ENCODE assay signal across 25 cellular contexts in genomic region chr4:72118017-72118416, GRCh38.
DNase-seq lines count a peak whose midpoint lies in the region; ATAC-seq lines count a peak whose summit lies in the region.
"Had no signal": no experiment of that assay in that cellular context is flagged by ENCODE, and none has a peak within 500 bp of the region (broad histone marks: within the 10 kb centered on the region; RNA-seq: fewer than 3 reads in every experiment).

No MANE protein-coding gene starts in this region.

- no peak for DNase-seq in islet precursor cell
- DNase-seq in effector CD4-positive, alpha-beta T cell, result no peak
- no peak for DNase-seq in central memory CD4-positive, alpha-beta T cell
- no peak for DNase-seq in activated naive CD8-positive, alpha-beta T cell treated with anti-CD3 and anti-CD28 coated beads, Interleukin-2, amount 50 U/mL, for 24 hours
- DNase-seq: activated naive CD8-positive, alpha-beta T cell treated with anti-CD3 and anti-CD28 coated beads, Interleukin-2, amount 10 ng/mL, durations not matched to agents 7 days and 5 days; cortex of kidney; EL; foreskin keratinocyte; HFFc6; kidney glomerular epithelial cell; NCI-H1694 treated with DMSO at 0.1 percent for 48 hours; NCI-H2227 treated with DMSO at 0.1 percent for 48 hours; psoas muscle; stimulated activated CD4-positive, alpha-beta T cell treated with anti-CD3 and anti-CD28 coated beads, Interleukin-4, amount 100 ng/mL, for 24 hours had no signal

- H3K4me1 Mint-ChIP-seq in activated naive CD8-positive, alpha-beta T cell treated with anti-CD3 and anti-CD28 coated beads, Interleukin-2, amount 50 U/mL, for 24 hours, result no peaks in the 10 kb centered on the region
- H3K4me1 Mint-ChIP-seq: activated naive CD8-positive, alpha-beta T cell treated with anti-CD3 and anti-CD28 coated beads, Interleukin-2, amount 10 ng/mL, durations not matched to agents 7 days and 5 days; B cell; brain; neural crest cell had no signal

- no peaks in the 10 kb centered on the region for H3K9me3 Mint-ChIP-seq in activated naive CD8-positive, alpha-beta T cell treated with anti-CD3 and anti-CD28 coated beads, Interleukin-2, amount 50 U/mL, for 24 hours
- H3K9me3 Mint-ChIP-seq: activated naive CD8-positive, alpha-beta T cell treated with anti-CD3 and anti-CD28 coated beads, Interleukin-2, amount 10 ng/mL, durations not matched to agents 7 days and 5 days; neural crest cell; T-helper 2 cell treated with Interferon-gamma antibody and Interleukin-4, amounts not matched to agents 5 μg/mL and 100 μg/mL, for 36 hours had no signal

- no peak overlapping the region for H3K4me3 Mint-ChIP-seq in activated naive CD8-positive, alpha-beta T cell treated with anti-CD3 and anti-CD28 coated beads, Interleukin-2, amount 50 U/mL, for 24 hours
- H3K4me3 Mint-ChIP-seq: activated naive CD8-positive, alpha-beta T cell treated with anti-CD3 and anti-CD28 coated beads, Interleukin-2, amount 10 ng/mL, durations not matched to agents 7 days and 5 days; activated T-helper 1 cell treated with anti-CD3 and anti-CD28 coated beads, Interleukin-12 subunit alpha, Interleukin-12 subunit beta, Interleukin-2, Interleukin-4 antibody, amounts not matched to agents 30 ng/mL and 10 ng/mL and 1 ng/mL, durations not matched to agents 14 hours and 24 hours and 36 hours; B cell; brain; HFFc6; neural crest cell; T-helper 2 cell treated with Interferon-gamma antibody and Interleukin-4, amounts not matched to agents 5 μg/mL and 100 μg/mL, for 36 hours had no signal

- peak; percentile 62 for ATAC-seq in GM18907 (IDR thresholded peaks at IDR 0.05; ENCODE audit: unreplicated experiment)
- ATAC-seq in HG02759 (IDR thresholded peaks at IDR 0.05; ENCODE audit: unreplicated experiment), result peak; percentile 57
- ATAC-seq in HG03378 (IDR thresholded peaks at IDR 0.05; ENCODE audit: unreplicated experiment), result peak; percentile 88
- ATAC-seq in activated naive CD8-positive, alpha-beta T cell treated with anti-CD3 and anti-CD28 coated beads, Interleukin-2, amount 50 U/mL, for 24 hours, result no peak
- ATAC-seq: activated CD4-positive, CD25-positive, alpha-beta regulatory T cell treated with anti-CD3 and anti-CD28 coated beads, Interleukin-2, amount 50 U/mL, for 24 hours; foreskin keratinocyte; HepG2; Panc1; psoas muscle had no signal

- no peaks in the 10 kb centered on the region for H3K36me3 Mint-ChIP-seq in activated naive CD8-positive, alpha-beta T cell treated with anti-CD3 and anti-CD28 coated beads, Interleukin-2, amount 50 U/mL, for 24 hours (ENCODE audit: low read depth)
- H3K36me3 Mint-ChIP-seq: activated naive CD8-positive, alpha-beta T cell treated with anti-CD3 and anti-CD28 coated beads, Interleukin-2, amount 10 ng/mL, durations not matched to agents 7 days and 5 days; brain had no signal

- H3K27ac Mint-ChIP-seq in activated naive CD8-positive, alpha-beta T cell treated with anti-CD3 and anti-CD28 coated beads, Interleukin-2, amount 50 U/mL, for 24 hours, result no peak overlapping the region
- H3K27ac Mint-ChIP-seq: activated naive CD8-positive, alpha-beta T cell treated with anti-CD3 and anti-CD28 coated beads, Interleukin-2, amount 10 ng/mL, durations not matched to agents 7 days and 5 days; activated T-helper 1 cell treated with anti-CD3 and anti-CD28 coated beads, Interleukin-12 subunit alpha, Interleukin-12 subunit beta, Interleukin-2, Interleukin-4 antibody, amounts not matched to agents 30 ng/mL and 10 ng/mL and 1 ng/mL, durations not matched to agents 14 hours and 24 hours and 36 hours; B cell; brain; HFFc6; T-helper 2 cell treated with Interferon-gamma antibody and Interleukin-4, amounts not matched to agents 5 μg/mL and 100 μg/mL, for 36 hours had no signal

- H3K27me3 Mint-ChIP-seq in activated naive CD8-positive, alpha-beta T cell treated with anti-CD3 and anti-CD28 coated beads, Interleukin-2, amount 50 U/mL, for 24 hours, result peaks cover 5% of the 10 kb centered on the region
- H3K27me3 Mint-ChIP-seq: activated naive CD8-positive, alpha-beta T cell treated with anti-CD3 and anti-CD28 coated beads, Interleukin-2, amount 10 ng/mL, durations not matched to agents 7 days and 5 days; B cell; brain had no signal
